ENCODE assay signal across 15 cellular contexts in the genomic region with DNA sequence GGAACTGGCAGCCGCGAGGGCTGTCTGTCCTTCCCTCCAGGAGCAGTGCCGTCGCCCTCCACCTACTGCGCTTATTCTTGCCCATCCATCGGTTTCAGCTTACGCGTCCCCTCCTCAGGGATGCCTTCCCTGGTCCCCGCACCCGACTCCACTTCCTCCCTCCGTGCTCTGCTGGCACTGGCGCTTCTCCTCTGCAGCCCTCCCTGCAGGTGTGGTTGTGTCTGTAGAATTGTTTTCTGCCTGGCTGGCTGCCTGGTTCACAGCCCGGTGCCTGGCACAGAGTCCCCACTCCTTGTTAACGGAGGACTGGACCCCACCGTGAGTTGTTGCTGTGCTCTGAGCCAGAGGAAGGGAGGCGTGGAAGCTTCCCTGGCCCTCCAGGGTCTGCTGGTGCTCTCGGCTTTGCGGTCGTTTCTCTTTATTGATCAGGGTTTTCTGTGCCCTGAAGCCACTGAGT. TPM values are rescaled to one million over a fixed set of nuclear protein-coding genes. Genes with fewer than 3 reads are reported as not detected.
DNase-seq lines count a peak whose midpoint lies in the region; ATAC-seq and TF ChIP-seq lines count a peak whose summit lies in the region.
"Had no signal": no experiment of that assay in that cellular context is flagged by ENCODE, and none has a peak within 500 bp of the region (broad histone marks: within the 10 kb centered on the region; RNA-seq: fewer than 3 reads in every experiment).

No MANE protein-coding gene starts in this region.

- ATAC-seq in natural killer cell, result no peak
- no peak for ATAC-seq in SK-N-SH treated with all-trans-retinoic acid at 6 μM for 48 hours
- ATAC-seq in GM19455 (IDR thresholded peaks at IDR 0.05; ENCODE audit: unreplicated experiment), result no peak
- ATAC-seq: pancreas had no signal

- H3K27me3 ChIP-seq in ACC112 (ENCODE audit: insufficient read depth, low read length), result no peaks in the 10 kb centered on the region
- no peaks in the 10 kb centered on the region for H3K27me3 ChIP-seq in H9 (ENCODE audit: insufficient read depth, low read length)
- no peaks in the 10 kb centered on the region for H3K27me3 ChIP-seq in mammary epithelial cell (ENCODE audit: insufficient read depth, low read length)
- no peaks in the 10 kb centered on the region for H3K27me3 ChIP-seq in PC-9 (ENCODE audit: insufficient read depth, low read depth)
- H3K27me3 ChIP-seq: pancreas had no signal

- H3K23me2 ChIP-seq in H9 (ENCODE audit: insufficient read length, low read depth, low read length, poor library complexity, severe bottlenecking), result peaks cover 4% of the 10 kb centered on the region

- H3K9ac ChIP-seq in H9 (ENCODE audit: extremely low read depth, insufficient read length, low read length), result no peak overlapping the region
- H3K9ac ChIP-seq in mammary epithelial cell (ENCODE audit: insufficient read depth, low read length), result no peak overlapping the region
- H3K9ac ChIP-seq: SK-N-SH had no signal

- H2BK120ac ChIP-seq in H9 (ENCODE audit: low read depth, low read length, poor library complexity, severe bottlenecking), result no peak overlapping the region

- no peak overlapping the region for H2AFZ ChIP-seq in ACC112 (ENCODE audit: low read length, unreplicated experiment)
- H2AFZ ChIP-seq in H9 (ENCODE audit: low read length), result no peak overlapping the region
- no peak overlapping the region for H2AFZ ChIP-seq in mammary epithelial cell (ENCODE audit: low read depth, low read length)
- no peak overlapping the region for H2AFZ ChIP-seq in PC-9

- H3K4me1 ChIP-seq in ACC112 (ENCODE audit: control insufficient read depth, insufficient read depth, low read length, unreplicated experiment) (peaks cover 47% of the 10 kb centered on the region), H9 (ENCODE audit: insufficient read depth, low read length) (no peaks in the 10 kb centered on the region), mammary epithelial cell (ENCODE audit: insufficient read depth, low read length) (peaks cover 22% of the 10 kb centered on the region), PC-9 (replicated peaks; ENCODE audit: insufficient read depth) (peaks cover 20% of the 10 kb centered on the region)

- no peak overlapping the region for H3K18ac ChIP-seq in H9 (ENCODE audit: insufficient read length, low read depth, low read length)

- H3K23ac ChIP-seq in H9 (ENCODE audit: insufficient read length, low read depth, low read length), result no peak overlapping the region

- H3K4me2 ChIP-seq in H9 (ENCODE audit: insufficient read depth, insufficient read length, low read length) (no peak overlapping the region), mammary epithelial cell (ENCODE audit: insufficient read depth, low read depth, low read length) (peak overlapping the region; percentile 68), PC-9 (no peak overlapping the region)
- H3K4me2 ChIP-seq: SK-N-SH had no signal

- H3K4ac ChIP-seq in H9 (ENCODE audit: low read depth, low read length), result no peak overlapping the region

- H3K27me3 Mint-ChIP-seq in H9 (ENCODE audit: low read depth) (no peaks in the 10 kb centered on the region), natural killer cell (ENCODE audit: low read depth in 2 of 2) (no peaks in the 10 kb centered on the region)
- H3K27me3 Mint-ChIP-seq: type B pancreatic cell had no signal

- H3K4me3 ChIP-seq in ACC112 (ENCODE audit: low read depth, low read length), result 0 out of 2 replicates have a peak overlapping the region, but pooled peaks have one; percentile 13
- H3K4me3 ChIP-seq in mammary epithelial cell (replicated peaks in 1 of 3; ENCODE audit: insufficient read depth in 1 of 3, low read depth in 2 of 3, low read length in 3 of 3), result peak overlapping the region in 1 of 3 experiments; percentile 9
- no peak overlapping the region for H3K4me3 ChIP-seq in PC-9
- H3K4me3 ChIP-seq: pancreas had no signal

- no peak overlapping the region for H2BK20ac ChIP-seq in H9 (ENCODE audit: low read depth, low read length, poor library complexity, severe bottlenecking)

- dilution Hi-C loops in mammary epithelial cell (cut with HindIII; ENCODE audit: low sequenced_read_pairs), result loop anchor here (5.0 kb wide), 6 partner anchors 66 to 584 kb away; a partner anchor contains a TSS

- no peak overlapping the region for H4K91ac ChIP-seq in H9 (ENCODE audit: insufficient read length, low read depth, low read length)

- peaks cover 87% of the 10 kb centered on the region for H3K79me2 ChIP-seq in ACC112 (ENCODE audit: control insufficient read depth, insufficient read depth, low read length, unreplicated experiment)
- H3K79me2 ChIP-seq in H9 (ENCODE audit: insufficient read depth, low read length), result peaks cover 59% of the 10 kb centered on the region
- H3K79me2 ChIP-seq in mammary epithelial cell (ENCODE audit: insufficient read depth, low read length), result peaks cover 89% of the 10 kb centered on the region
- peaks cover 67% of the 10 kb centered on the region for H3K79me2 ChIP-seq in PC-9 (ENCODE audit: low read depth)

- H3K9me2 ChIP-seq in PC-9 (ENCODE audit: insufficient read depth), result no peaks in the 10 kb centered on the region
- H3K9me2 ChIP-seq: SK-N-SH had no signal

- H2BK12ac ChIP-seq in H9 (ENCODE audit: insufficient read length, low read depth, low read length), result no peak overlapping the region

- H3K9me3 ChIP-seq in H9 (ENCODE audit: control insufficient read depth, low read depth, low read length) (no peaks in the 10 kb centered on the region), mammary epithelial cell (replicated peaks; ENCODE audit: insufficient read depth, low read length) (no peaks in the 10 kb centered on the region), PC-9 (ENCODE audit: insufficient read depth, low read depth) (no peaks in the 10 kb centered on the region)
- H3K9me3 ChIP-seq: pancreas, SK-N-SH had no signal

- intact Hi-C loops in mammary epithelial cell (cut with micrococcal nuclease) (no loop called here), natural killer cell (cut with micrococcal nuclease) (no loop called here), PC-9 (cut with micrococcal nuclease; ENCODE audit: unreplicated experiment) (no loop called here)

- no peak overlapping the region for H2AK5ac ChIP-seq in H9 (ENCODE audit: insufficient read length, low read length)

- in situ Hi-C loops in mammary epithelial cell (cut with MboI; ENCODE audit: low sequenced_read_pairs in 2 of 2), result no loop called here

- no peak overlapping the region for H4K5ac ChIP-seq in H9 (ENCODE audit: insufficient read length, low read depth, low read length)

- BruUV-seq in mammary epithelial cell (replicated peaks; lab: Mats Ljungman, UMichigan), result no TSS peak
- BruUV-seq in PC-9 (replicated peaks; lab: Mats Ljungman, UMichigan), result no TSS peak

- H3K56ac ChIP-seq in H9 (ENCODE audit: insufficient read length, low read depth, low read length), result no peak overlapping the region

- no peaks in the 10 kb centered on the region for H3K9me3 Mint-ChIP-seq in H9
- no peaks in the 10 kb centered on the region for H3K9me3 Mint-ChIP-seq in natural killer cell
- H3K9me3 Mint-ChIP-seq: type B pancreatic cell had no signal

- H3K4me3 Mint-ChIP-seq in H9 (no peak overlapping the region), natural killer cell (no peak overlapping the region)

- TF ChIP-seq CTCF in H9 (conservative IDR thresholded peaks at IDR 0.05) (no peak), mammary epithelial cell (conservative IDR thresholded peaks at IDR 0.05 in 1 of 2, IDR thresholded peaks at IDR 0.05 in 1 of 2; ENCODE audit: extremely low read depth in 1 of 2, insufficient read depth in 1 of 2, low read depth in 1 of 2, low read length in 2 of 2) (no peak), natural killer cell (IDR thresholded peaks at IDR 0.05) (no peak), PC-9 (conservative IDR thresholded peaks at IDR 0.05) (no peak)

- H4K20me1 ChIP-seq in H9 (ENCODE audit: control insufficient read depth, insufficient read depth, insufficient read length) (no peaks in the 10 kb centered on the region), mammary epithelial cell (ENCODE audit: insufficient read depth, low read length) (no peaks in the 10 kb centered on the region), PC-9 (ENCODE audit: insufficient read depth) (peaks cover 85% of the 10 kb centered on the region)

- peaks cover 33% of the 10 kb centered on the region for H3F3A ChIP-seq in PC-9 (ENCODE audit: insufficient read depth, low read depth)

- no peak for DNase-seq in H9
- DNase-seq in mammary epithelial cell, result no peak
- no peak for DNase-seq in natural killer cell
- no peak for DNase-seq in activated CD4-positive, CD25-positive, alpha-beta regulatory T cell (lab: John Stamatoyannopoulos, UW)
- DNase-seq in PC-9, result no peak
- DNase-seq: activated CD8-positive, alpha-beta memory T cell treated with anti-CD3 and anti-CD28 coated beads, Interleukin-2, amount 50 U/mL, for 4 hours; NCI-H2171; pancreas; SK-N-SH had no signal

- H3K4me1 Mint-ChIP-seq in H9, result peaks cover 31% of the 10 kb centered on the region in 2 experiments
- H3K4me1 Mint-ChIP-seq in natural killer cell, result peaks cover 26 to 49% of the 10 kb centered on the region in 2 donors

- H3T11ph ChIP-seq in H9 (ENCODE audit: low read length), result no peak overlapping the region

- H3K14ac ChIP-seq in H9 (ENCODE audit: insufficient read depth, low read length), result no peak overlapping the region

- H3K27ac ChIP-seq in ACC112 (ENCODE audit: low read depth, low read length) (no peak overlapping the region), H9 (ENCODE audit: insufficient read length, low read depth, low read length) (no peak overlapping the region), mammary epithelial cell (ENCODE audit: insufficient read depth, low read depth, low read length) (peak overlapping the region; percentile 30), PC-9 (no peak overlapping the region)
- H3K27ac ChIP-seq: pancreas had no signal

- H3K36me3 Mint-ChIP-seq in H9 (ENCODE audit: insufficient read depth in 1 of 3, low read depth in 3 of 3) (peaks cover 21 to 62% (median 58%) of the 10 kb centered on the region in 3 experiments; a peak in 6 of 7 replicates), natural killer cell (no peaks in the 10 kb centered on the region)
- H3K36me3 Mint-ChIP-seq: type B pancreatic cell had no signal

- no peak overlapping the region for H2BK15ac ChIP-seq in H9 (ENCODE audit: low read depth, low read length)

- H3K36me3 ChIP-seq in ACC112 (ENCODE audit: insufficient read depth, low read length) (peaks cover 25% of the 10 kb centered on the region), mammary epithelial cell (ENCODE audit: insufficient read depth, low read length) (peaks cover 14% of the 10 kb centered on the region), PC-9 (ENCODE audit: low read depth) (no peaks in the 10 kb centered on the region; the same call in 1 of the 2 replicates)

- H4K8ac ChIP-seq in H9 (replicated peaks; ENCODE audit: insufficient read length, low read depth, low read length), result no peak overlapping the region

- peak overlapping the region in 2 of 3 experiments; percentile 34 to 91; a peak in 3 of 7 replicates for H3K27ac Mint-ChIP-seq in H9
- peak overlapping the region; percentile 16 to 52 for H3K27ac Mint-ChIP-seq in natural killer cell

- peaks cover 10% of the 10 kb centered on the region for H3K79me1 ChIP-seq in H9 (ENCODE audit: insufficient read depth, low read depth, low read length, poor library complexity, severe bottlenecking)

- CTCF ChIA-PET in mammary epithelial cell (lab: Charles Lee; ENCODE audit: low non-redundant PET), result no interaction called here
- CTCF ChIA-PET in PC-9 (lab: Charles Lee), result no interaction called here

- POLR2A ChIA-PET in PC-9 (lab: Charles Lee; ENCODE audit: unreplicated experiment), result no interaction called here

- no CpG with 5 or more reads among the region's 19 CpGs for WGBS in H9 (ENCODE audit: extremely low coverage, insufficient read length, low lambda C conversion rate)
- WGBS in mammary epithelial cell (ENCODE audit: low coverage, missing lambda C conversion rate), result 22% methylated on average over 14 of the region's 19 CpGs

- H2BK5ac ChIP-seq in H9 (ENCODE audit: insufficient read length, low read length), result no peak overlapping the region

RNA-seq across cellular contexts. Expression of a gene that starts 5.7 kb away (rescaled TPM):
- 57.9 and 63.3 TPM in 2 replicates for total RNA-seq in H9 (2021)
- 10 to 100 TPM; 15.0 to 44.6 TPM for total RNA-seq in mammary epithelial cell
- 59.9 TPM for polyA plus RNA-seq in mammary epithelial cell
- 49.3 TPM for polyA minus RNA-seq in mammary epithelial cell
- 10 to 100 TPM; 17.1 to 23.5 (median 17.1) TPM for total RNA-seq in natural killer cell
- total RNA-seq in PC-9 (2021), result 52.5 and 53.1 TPM in 2 replicates

RNA-seq across cellular contexts. Expression of a gene that starts 10.2 kb away (rescaled TPM):
- total RNA-seq in H9 (2021), result 21.0 and 21.6 TPM in 2 replicates
- 10 to 100 TPM; 21.4 to 28.2 TPM for total RNA-seq in mammary epithelial cell
- 25.2 TPM for polyA plus RNA-seq in mammary epithelial cell
- polyA minus RNA-seq in mammary epithelial cell, result 8.7 TPM
- total RNA-seq in natural killer cell, result 10 to 100 TPM; 21.9 to 35.4 (median 32.4) TPM
- 19.3 and 20.2 TPM in 2 replicates for total RNA-seq in PC-9 (2021)

RNA-seq across cellular contexts. Expression of a gene that starts 10.8 kb away (rescaled TPM):
- total RNA-seq in H9 (2021) (not detected in 2 replicates), mammary epithelial cell (not detected), natural killer cell (not detected), PC-9 (2021) (0.38 TPM in 1 of 2 replicates, not detected in the other)
- not detected for polyA plus RNA-seq in mammary epithelial cell
- polyA minus RNA-seq in mammary epithelial cell, result not detected
- total RNA-seq: frontal cortex, mesenteric fat pad, pancreas had no signal
- polyA plus RNA-seq: pancreas had no signal

RNA-seq across cellular contexts. Expression of a gene that starts 33.7 kb away (rescaled TPM):
- total RNA-seq in H9 (2021) (3.9 and 4.2 TPM in 2 replicates), mammary epithelial cell (under 1 TPM in 1 of 2 donors, not detected in 1; 0.33 TPM), natural killer cell (not detected), PC-9 (2021) (0.98 and 1.6 TPM in 2 replicates)
- not detected for polyA plus RNA-seq in mammary epithelial cell
- not detected for polyA minus RNA-seq in mammary epithelial cell
- total RNA-seq: frontal cortex had no signal
